ENCODE assay signal across 9 cellular contexts in the genomic region with DNA sequence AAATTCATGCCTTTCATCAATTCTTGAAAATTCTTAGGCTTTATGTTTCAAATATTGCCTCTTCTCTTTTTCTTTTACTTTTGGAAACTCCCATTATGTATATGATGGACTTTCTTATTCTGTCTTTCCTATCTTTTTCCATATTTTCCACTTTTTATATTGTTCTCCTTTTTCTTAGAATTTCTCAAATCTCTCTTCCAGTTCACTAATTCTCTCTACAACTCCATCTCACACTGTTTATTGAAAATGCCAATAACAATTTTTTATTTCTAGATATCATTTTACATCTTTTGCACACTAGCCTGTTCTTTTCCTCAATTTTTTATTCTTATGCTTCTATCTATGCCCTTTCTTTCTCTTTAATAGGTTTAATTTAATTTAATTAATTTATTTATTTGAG. TPM values are rescaled to one million over a fixed set of nuclear protein-coding genes. Genes with fewer than 3 reads are reported as not detected.
"Had no signal": no experiment of that assay in that cellular context is flagged by ENCODE, and none has a peak within 500 bp of the region (broad histone marks: within the 10 kb centered on the region; RNA-seq: fewer than 3 reads in every experiment).

No MANE protein-coding gene starts in this region.

- ATAC-seq: GM12878 had no signal

- FAIRE-seq: G401.6, GM12878, GM12891, GM12892, GM18507, GM19239 had no signal

- H3K4me3 ChIP-seq: GM12878 had no signal

- DNase-seq: GDM1, GF-D8 had no signal

RNA-seq across cellular contexts. Expression of gene EFCAB3, which starts 43.8 kb away (rescaled TPM):
- total RNA-seq: G401, GM12878 had no signal
- polyA plus RNA-seq: GM12878 had no signal
